2 cellular contexts compared by ENCODE assay signal in the genomic region with DNA sequence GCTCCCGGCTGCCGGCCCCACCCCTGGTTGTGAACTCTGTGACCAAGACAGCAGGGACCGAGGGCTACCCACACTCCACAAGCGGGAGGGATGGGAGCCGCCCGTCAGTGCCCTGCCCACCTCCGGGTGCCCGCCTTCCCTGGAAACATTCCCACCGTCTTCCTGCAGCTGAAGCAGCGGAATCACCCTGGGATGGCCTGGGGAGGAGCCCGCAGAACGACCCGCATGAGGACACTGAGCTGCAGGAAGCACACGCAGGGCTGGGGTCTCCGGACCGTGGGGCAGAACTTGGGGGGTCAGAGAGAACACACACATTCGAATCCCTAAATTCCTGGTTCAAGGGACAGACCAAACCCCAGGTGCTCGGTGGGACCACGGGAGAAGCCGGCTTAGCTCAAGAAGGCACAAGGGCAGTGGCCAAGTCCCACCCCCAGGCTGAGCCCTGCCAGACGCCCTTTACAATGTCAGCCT.
TF ChIP-seq lines count a peak whose summit lies in the region.

No MANE protein-coding gene starts in this region.

TF ChIP-seq in HepG2, 621 proteins besides CTCF, POLR2A, EP300 and RAD21 (continues in another document):
- TF ChIP-seq HNRNPUL1 (IDR thresholded peaks at IDR 0.05; ENCODE audit: low read depth, low read length) (no peak), CAMTA2 (CRISPR knock-in tag; IDR thresholded peaks at IDR 0.05; ENCODE audit: borderline replicate concordance) (no peak), ZKSCAN8 (CRISPR knock-in tag; IDR thresholded peaks at IDR 0.05; ENCODE audit: borderline replicate concordance) (no peak), HOXA9 (CRISPR knock-in tag; IDR thresholded peaks at IDR 0.05; ENCODE audit: borderline replicate concordance) (no peak), ZNF367 (CRISPR knock-in tag; IDR thresholded peaks at IDR 0.05; ENCODE audit: borderline replicate concordance) (no peak), HMGA1 (CRISPR knock-in tag; conservative IDR thresholded peaks at IDR 0.05) (no peak), ZNF672 (CRISPR knock-in tag; IDR thresholded peaks at IDR 0.05) (no peak), FOXK2 (IDR thresholded peaks at IDR 0.05) (no peak), PRMT3 (CRISPR knock-in tag; IDR thresholded peaks at IDR 0.05; ENCODE audit: borderline replicate concordance, low read depth) (no peak)
- TF ChIP-seq, protein P1, sequence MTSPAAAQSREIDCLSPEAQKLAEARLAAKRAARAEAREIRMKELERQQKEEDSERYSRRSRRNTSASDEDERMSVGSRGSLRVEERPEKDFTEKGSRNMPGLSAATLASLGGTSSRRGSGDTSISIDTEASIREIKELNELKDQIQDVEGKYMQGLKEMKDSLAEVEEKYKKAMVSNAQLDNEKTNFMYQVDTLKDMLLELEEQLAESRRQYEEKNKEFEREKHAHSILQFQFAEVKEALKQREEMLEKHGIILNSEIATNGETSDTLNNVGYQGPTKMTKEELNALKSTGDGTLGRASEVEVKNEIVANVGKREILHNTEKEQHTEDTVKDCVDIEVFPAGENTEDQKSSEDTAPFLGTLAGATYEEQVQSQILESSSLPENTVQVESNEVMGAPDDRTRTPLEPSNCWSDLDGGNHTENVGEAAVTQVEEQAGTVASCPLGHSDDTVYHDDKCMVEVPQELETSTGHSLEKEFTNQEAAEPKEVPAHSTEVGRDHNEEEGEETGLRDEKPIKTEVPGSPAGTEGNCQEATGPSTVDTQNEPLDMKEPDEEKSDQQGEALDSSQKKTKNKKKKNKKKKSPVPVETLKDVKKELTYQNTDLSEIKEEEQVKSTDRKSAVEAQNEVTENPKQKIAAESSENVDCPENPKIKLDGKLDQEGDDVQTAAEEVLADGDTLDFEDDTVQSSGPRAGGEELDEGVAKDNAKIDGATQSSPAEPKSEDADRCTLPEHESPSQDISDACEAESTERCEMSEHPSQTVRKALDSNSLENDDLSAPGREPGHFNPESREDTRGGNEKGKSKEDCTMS (CRISPR knock-in tag; conservative IDR thresholded peaks at IDR 0.05): no peak
- TF ChIP-seq, protein P2, sequence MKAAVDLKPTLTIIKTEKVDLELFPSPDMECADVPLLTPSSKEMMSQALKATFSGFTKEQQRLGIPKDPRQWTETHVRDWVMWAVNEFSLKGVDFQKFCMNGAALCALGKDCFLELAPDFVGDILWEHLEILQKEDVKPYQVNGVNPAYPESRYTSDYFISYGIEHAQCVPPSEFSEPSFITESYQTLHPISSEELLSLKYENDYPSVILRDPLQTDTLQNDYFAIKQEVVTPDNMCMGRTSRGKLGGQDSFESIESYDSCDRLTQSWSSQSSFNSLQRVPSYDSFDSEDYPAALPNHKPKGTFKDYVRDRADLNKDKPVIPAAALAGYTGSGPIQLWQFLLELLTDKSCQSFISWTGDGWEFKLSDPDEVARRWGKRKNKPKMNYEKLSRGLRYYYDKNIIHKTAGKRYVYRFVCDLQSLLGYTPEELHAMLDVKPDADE (CRISPR knock-in tag; IDR thresholded peaks at IDR 0.05): no peak
- TF ChIP-seq, protein P3, sequence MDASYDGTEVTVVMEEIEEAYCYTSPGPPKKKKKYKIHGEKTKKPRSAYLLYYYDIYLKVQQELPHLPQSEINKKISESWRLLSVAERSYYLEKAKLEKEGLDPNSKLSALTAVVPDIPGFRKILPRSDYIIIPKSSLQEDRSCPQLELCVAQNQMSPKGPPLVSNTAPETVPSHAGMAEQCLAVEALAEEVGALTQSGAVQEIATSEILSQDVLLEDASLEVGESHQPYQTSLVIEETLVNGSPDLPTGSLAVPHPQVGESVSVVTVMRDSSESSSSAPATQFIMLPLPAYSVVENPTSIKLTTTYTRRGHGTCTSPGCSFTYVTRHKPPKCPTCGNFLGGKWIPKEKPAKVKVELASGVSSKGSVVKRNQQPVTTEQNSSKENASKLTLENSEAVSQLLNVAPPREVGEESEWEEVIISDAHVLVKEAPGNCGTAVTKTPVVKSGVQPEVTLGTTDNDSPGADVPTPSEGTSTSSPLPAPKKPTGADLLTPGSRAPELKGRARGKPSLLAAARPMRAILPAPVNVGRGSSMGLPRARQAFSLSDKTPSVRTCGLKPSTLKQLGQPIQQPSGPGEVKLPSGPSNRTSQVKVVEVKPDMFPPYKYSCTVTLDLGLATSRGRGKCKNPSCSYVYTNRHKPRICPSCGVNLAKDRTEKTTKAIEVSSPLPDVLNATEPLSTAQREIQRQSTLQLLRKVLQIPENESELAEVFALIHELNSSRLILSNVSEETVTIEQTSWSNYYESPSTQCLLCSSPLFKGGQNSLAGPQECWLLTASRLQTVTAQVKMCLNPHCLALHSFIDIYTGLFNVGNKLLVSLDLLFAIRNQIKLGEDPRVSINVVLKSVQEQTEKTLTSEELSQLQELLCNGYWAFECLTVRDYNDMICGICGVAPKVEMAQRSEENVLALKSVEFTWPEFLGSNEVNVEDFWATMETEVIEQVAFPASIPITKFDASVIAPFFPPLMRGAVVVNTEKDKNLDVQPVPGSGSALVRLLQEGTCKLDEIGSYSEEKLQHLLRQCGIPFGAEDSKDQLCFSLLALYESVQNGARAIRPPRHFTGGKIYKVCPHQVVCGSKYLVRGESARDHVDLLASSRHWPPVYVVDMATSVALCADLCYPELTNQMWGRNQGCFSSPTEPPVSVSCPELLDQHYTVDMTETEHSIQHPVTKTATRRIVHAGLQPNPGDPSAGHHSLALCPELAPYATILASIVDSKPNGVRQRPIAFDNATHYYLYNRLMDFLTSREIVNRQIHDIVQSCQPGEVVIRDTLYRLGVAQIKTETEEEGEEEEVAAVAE (CRISPR knock-in tag; IDR thresholded peaks at IDR 0.05; ENCODE audit: borderline replicate concordance): no peak
- TF ChIP-seq, protein P4, sequence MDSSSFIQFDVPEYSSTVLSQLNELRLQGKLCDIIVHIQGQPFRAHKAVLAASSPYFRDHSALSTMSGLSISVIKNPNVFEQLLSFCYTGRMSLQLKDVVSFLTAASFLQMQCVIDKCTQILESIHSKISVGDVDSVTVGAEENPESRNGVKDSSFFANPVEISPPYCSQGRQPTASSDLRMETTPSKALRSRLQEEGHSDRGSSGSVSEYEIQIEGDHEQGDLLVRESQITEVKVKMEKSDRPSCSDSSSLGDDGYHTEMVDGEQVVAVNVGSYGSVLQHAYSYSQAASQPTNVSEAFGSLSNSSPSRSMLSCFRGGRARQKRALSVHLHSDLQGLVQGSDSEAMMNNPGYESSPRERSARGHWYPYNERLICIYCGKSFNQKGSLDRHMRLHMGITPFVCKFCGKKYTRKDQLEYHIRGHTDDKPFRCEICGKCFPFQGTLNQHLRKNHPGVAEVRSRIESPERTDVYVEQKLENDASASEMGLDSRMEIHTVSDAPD (CRISPR knock-in tag; IDR thresholded peaks at IDR 0.05): no peak
- TF ChIP-seq, protein P5, sequence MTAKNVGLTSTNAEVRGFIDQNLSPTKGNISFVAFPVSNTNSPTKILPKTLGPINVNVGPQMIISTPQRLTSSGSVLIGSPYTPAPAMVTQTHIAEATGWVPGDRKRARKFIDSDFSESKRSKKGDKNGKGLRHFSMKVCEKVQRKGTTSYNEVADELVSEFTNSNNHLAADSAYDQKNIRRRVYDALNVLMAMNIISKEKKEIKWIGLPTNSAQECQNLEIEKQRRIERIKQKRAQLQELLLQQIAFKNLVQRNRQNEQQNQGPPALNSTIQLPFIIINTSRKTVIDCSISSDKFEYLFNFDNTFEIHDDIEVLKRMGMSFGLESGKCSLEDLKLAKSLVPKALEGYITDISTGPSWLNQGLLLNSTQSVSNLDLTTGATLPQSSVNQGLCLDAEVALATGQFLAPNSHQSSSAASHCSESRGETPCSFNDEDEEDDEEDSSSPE (CRISPR knock-in tag; IDR thresholded peaks at IDR 0.05): no peak
- TF ChIP-seq, protein P6, sequence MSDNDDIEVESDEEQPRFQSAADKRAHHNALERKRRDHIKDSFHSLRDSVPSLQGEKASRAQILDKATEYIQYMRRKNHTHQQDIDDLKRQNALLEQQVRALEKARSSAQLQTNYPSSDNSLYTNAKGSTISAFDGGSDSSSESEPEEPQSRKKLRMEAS (IDR thresholded peaks at IDR 0.05): no peak

TF ChIP-seq in GM23338, 12 proteins besides CTCF, POLR2A, EP300 and RAD21 (continues in another document):
- TF ChIP-seq EZH2phosphoT487 (IDR thresholded peaks at IDR 0.05; ENCODE audit: unreplicated experiment) (no peak), ZNF331 (CRISPR knock-in tag; IDR thresholded peaks at IDR 0.05; ENCODE audit: low read depth) (no peak), CREB1 (CRISPR knock-in tag; IDR thresholded peaks at IDR 0.05; ENCODE audit: low read depth) (no peak), NANOG (IDR thresholded peaks at IDR 0.05; ENCODE audit: borderline replicate concordance) (no peak), JUNB (IDR thresholded peaks at IDR 0.05; ENCODE audit: unreplicated experiment) (no peak), STAT1 (IDR thresholded peaks at IDR 0.05; ENCODE audit: unreplicated experiment) (no peak), ZNF114 (CRISPR knock-in tag; IDR thresholded peaks at IDR 0.05) (no peak), POLR2AphosphoS5 (IDR thresholded peaks at IDR 0.05; ENCODE audit: low read depth) (no peak)
- TF ChIP-seq, protein P2 (IDR thresholded peaks at IDR 0.05): no peak
- TF ChIP-seq, protein P7, sequence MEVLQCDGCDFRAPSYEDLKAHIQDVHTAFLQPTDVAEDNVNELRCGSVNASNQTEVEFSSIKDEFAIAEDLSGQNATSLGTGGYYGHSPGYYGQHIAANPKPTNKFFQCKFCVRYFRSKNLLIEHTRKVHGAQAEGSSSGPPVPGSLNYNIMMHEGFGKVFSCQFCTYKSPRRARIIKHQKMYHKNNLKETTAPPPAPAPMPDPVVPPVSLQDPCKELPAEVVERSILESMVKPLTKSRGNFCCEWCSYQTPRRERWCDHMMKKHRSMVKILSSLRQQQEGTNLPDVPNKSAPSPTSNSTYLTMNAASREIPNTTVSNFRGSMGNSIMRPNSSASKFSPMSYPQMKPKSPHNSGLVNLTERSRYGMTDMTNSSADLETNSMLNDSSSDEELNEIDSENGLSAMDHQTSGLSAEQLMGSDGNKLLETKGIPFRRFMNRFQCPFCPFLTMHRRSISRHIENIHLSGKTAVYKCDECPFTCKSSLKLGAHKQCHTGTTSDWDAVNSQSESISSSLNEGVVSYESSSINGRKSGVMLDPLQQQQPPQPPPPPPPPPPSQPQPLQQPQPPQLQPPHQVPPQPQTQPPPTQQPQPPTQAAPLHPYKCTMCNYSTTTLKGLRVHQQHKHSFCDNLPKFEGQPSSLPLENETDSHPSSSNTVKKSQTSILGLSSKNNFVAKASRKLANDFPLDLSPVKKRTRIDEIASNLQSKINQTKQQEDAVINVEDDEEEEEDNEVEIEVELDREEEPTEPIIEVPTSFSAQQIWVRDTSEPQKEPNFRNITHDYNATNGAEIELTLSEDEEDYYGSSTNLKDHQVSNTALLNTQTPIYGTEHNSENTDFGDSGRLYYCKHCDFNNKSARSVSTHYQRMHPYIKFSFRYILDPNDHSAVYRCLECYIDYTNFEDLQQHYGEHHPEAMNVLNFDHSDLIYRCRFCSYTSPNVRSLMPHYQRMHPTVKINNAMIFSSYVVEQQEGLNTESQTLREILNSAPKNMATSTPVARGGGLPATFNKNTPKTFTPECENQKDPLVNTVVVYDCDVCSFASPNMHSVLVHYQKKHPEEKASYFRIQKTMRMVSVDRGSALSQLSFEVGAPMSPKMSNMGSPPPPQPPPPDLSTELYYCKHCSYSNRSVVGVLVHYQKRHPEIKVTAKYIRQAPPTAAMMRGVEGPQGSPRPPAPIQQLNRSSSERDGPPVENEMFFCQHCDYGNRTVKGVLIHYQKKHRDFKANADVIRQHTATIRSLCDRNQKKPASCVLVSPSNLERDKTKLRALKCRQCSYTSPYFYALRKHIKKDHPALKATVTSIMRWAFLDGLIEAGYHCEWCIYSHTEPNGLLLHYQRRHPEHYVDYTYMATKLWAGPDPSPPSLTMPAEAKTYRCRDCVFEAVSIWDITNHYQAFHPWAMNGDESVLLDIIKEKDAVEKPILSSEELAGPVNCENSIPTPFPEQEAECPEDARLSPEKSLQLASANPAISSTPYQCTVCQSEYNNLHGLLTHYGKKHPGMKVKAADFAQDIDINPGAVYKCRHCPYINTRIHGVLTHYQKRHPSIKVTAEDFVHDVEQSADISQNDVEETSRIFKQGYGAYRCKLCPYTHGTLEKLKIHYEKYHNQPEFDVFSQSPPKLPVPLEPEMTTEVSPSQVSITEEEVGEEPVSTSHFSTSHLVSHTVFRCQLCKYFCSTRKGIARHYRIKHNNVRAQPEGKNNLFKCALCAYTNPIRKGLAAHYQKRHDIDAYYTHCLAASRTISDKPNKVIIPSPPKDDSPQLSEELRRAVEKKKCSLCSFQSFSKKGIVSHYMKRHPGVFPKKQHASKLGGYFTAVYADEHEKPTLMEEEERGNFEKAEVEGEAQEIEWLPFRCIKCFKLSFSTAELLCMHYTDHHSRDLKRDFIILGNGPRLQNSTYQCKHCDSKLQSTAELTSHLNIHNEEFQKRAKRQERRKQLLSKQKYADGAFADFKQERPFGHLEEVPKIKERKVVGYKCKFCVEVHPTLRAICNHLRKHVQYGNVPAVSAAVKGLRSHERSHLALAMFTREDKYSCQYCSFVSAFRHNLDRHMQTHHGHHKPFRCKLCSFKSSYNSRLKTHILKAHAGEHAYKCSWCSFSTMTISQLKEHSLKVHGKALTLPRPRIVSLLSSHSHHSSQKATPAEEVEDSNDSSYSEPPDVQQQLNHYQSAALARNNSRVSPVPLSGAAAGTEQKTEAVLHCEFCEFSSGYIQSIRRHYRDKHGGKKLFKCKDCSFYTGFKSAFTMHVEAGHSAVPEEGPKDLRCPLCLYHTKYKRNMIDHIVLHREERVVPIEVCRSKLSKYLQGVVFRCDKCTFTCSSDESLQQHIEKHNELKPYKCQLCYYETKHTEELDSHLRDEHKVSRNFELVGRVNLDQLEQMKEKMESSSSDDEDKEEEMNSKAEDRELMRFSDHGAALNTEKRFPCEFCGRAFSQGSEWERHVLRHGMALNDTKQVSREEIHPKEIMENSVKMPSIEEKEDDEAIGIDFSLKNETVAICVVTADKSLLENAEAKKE (CRISPR knock-in tag; IDR thresholded peaks at IDR 0.05): no peak
- TF ChIP-seq, protein P8, sequence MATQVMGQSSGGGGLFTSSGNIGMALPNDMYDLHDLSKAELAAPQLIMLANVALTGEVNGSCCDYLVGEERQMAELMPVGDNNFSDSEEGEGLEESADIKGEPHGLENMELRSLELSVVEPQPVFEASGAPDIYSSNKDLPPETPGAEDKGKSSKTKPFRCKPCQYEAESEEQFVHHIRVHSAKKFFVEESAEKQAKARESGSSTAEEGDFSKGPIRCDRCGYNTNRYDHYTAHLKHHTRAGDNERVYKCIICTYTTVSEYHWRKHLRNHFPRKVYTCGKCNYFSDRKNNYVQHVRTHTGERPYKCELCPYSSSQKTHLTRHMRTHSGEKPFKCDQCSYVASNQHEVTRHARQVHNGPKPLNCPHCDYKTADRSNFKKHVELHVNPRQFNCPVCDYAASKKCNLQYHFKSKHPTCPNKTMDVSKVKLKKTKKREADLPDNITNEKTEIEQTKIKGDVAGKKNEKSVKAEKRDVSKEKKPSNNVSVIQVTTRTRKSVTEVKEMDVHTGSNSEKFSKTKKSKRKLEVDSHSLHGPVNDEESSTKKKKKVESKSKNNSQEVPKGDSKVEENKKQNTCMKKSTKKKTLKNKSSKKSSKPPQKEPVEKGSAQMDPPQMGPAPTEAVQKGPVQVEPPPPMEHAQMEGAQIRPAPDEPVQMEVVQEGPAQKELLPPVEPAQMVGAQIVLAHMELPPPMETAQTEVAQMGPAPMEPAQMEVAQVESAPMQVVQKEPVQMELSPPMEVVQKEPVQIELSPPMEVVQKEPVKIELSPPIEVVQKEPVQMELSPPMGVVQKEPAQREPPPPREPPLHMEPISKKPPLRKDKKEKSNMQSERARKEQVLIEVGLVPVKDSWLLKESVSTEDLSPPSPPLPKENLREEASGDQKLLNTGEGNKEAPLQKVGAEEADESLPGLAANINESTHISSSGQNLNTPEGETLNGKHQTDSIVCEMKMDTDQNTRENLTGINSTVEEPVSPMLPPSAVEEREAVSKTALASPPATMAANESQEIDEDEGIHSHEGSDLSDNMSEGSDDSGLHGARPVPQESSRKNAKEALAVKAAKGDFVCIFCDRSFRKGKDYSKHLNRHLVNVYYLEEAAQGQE (IDR thresholded peaks at IDR 0.05; ENCODE audit: unreplicated experiment): no peak
